Comparison of ENCODE assay signal across 26 cellular contexts in genomic region chr18:24536834-24537233, GRCh38.
"Had no signal": no experiment of that assay in that cellular context is flagged by ENCODE, and none has a peak within 500 bp of the region (broad histone marks: within the 10 kb centered on the region; RNA-seq: fewer than 3 reads in every experiment).

No MANE protein-coding gene starts in this region.

- H3K4me3 ChIP-seq: MG63 had no signal

- H3K27ac ChIP-seq: RWPE1 had no signal

- H3K36me3 ChIP-seq: MG63 had no signal

- DNase-seq: IMR-90; Karpas-422; KG1; MG63; NCI-H1092; NCI-H1105 treated with DMSO at 0.1 percent for 48 hours; NCI-H1417 treated with DMSO at 0.1 percent for 48 hours; NCI-H146; NCI-H1694 treated with DMSO at 0.1 percent for 48 hours; NCI-H1930; NCI-H2081; NCI-H2107; NCI-H226; NCI-H446; NCI-H510A; NCI-H524 treated with DMSO at 0.1 percent for 48 hours; NCI-H69; NCI-H774; NK-92 treated with Interleukin-12 subunit alpha and Interleukin-12 subunit beta, amount 100 ng/mL, for 24 hours; PC-3; SHP77; SK-N-SH; SW 1271 had no signal

- H3K27me3 ChIP-seq: MG63 had no signal

- FAIRE-seq: HepG2 had no signal

- ATAC-seq: HepG2, Panc1, PC-3 had no signal

- H3K9me3 ChIP-seq: MG63, SK-N-SH had no signal

- H3K4me2 ChIP-seq: SK-N-SH had no signal

- H3K9ac ChIP-seq: SK-N-SH had no signal
